Comparison of ENCODE assay signal across 24 cellular contexts in the genomic region with DNA sequence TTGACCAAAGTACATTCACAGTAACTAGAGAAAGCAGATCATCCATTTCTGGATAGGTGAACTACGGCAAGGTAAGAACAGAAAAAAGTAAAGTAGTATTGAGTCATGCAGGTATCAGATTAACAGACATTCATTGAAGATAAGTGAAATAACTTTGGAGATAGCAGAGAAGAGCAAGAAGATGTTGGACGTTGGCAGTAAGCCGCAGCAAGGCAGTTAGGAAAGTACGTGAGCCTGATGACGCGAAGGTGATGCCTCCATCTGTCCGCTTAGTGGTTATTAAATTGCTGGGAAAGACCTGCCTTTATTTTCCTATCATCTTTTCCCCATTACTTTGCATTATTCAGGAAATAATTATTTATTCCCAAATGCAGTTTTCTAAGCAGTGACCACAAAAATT. TPM values are rescaled to one million over a fixed set of nuclear protein-coding genes. Genes with fewer than 3 reads are reported as not detected.
"Had no signal": no experiment of that assay in that cellular context is flagged by ENCODE, and none has a peak within 500 bp of the region (broad histone marks: within the 10 kb centered on the region; RNA-seq: fewer than 3 reads in every experiment).

No MANE protein-coding gene starts in this region.

- H2AFZ ChIP-seq: hepatocyte had no signal

- H3K4me2 ChIP-seq: hepatocyte had no signal

- DNase-seq: colonic mucosa; dermis blood vessel endothelial cell; dorsolateral prefrontal cortex; effector CD4-positive, alpha-beta T cell; effector memory CD4-positive, alpha-beta T cell; foreskin keratinocyte; heart left ventricle; hypothalamus; immature natural killer cell; islet precursor cell; kidney; kidney glomerular epithelial cell; left colon; left ventricle myocardium inferior; lower lobe of right lung; mesenchymal stem cell; mucosa of descending colon; naive B cell had no signal

- H3K9me3 ChIP-seq: colonic mucosa, esophagus muscularis mucosa, gastroesophageal sphincter, heart left ventricle, left ventricle myocardium inferior, lower lobe of right lung, mucosa of descending colon had no signal

- H3K27me3 Mint-ChIP-seq: naive B cell had no signal

- FAIRE-seq: frontal cortex, kidney had no signal

- H3K27ac ChIP-seq: colonic mucosa, dorsolateral prefrontal cortex, esophagus muscularis mucosa, foreskin keratinocyte, gastroesophageal sphincter, heart left ventricle, hepatocyte, left ventricle myocardium inferior, lower lobe of right lung had no signal

- H3K9me3 Mint-ChIP-seq: immature natural killer cell, mesothelial cell of epicardium, naive B cell had no signal

- H3K4me3 Mint-ChIP-seq: immature natural killer cell, mesothelial cell of epicardium, naive B cell had no signal

- H3K79me2 ChIP-seq: hepatocyte had no signal

- H3K27ac Mint-ChIP-seq: immature natural killer cell, mesothelial cell of epicardium had no signal

- H3K27me3 ChIP-seq: colonic mucosa, dorsolateral prefrontal cortex, esophagus muscularis mucosa, foreskin keratinocyte, gastroesophageal sphincter, heart left ventricle, hepatocyte had no signal

- H3K4me3 ChIP-seq: colonic mucosa, dorsolateral prefrontal cortex, esophagus muscularis mucosa, gastroesophageal sphincter, heart left ventricle, hepatocyte, left ventricle myocardium inferior, lower lobe of right lung, mucosa of descending colon had no signal

- H3K4me1 ChIP-seq: colonic mucosa, esophagus muscularis mucosa, foreskin keratinocyte, gastroesophageal sphincter, left ventricle myocardium inferior, lower lobe of right lung had no signal

- H3K36me3 ChIP-seq: colonic mucosa had no signal

- ATAC-seq: foreskin keratinocyte, gastroesophageal sphincter, heart left ventricle, left colon, left lobe of liver, lower lobe of right lung, mucosa of descending colon had no signal

RNA-seq across cellular contexts. Expression of a gene that starts 24.9 kb away (rescaled TPM):
- polyA plus RNA-seq: immature natural killer cell had no signal
